Comparison of ENCODE assay signal across 24 cellular contexts in the genomic region with DNA sequence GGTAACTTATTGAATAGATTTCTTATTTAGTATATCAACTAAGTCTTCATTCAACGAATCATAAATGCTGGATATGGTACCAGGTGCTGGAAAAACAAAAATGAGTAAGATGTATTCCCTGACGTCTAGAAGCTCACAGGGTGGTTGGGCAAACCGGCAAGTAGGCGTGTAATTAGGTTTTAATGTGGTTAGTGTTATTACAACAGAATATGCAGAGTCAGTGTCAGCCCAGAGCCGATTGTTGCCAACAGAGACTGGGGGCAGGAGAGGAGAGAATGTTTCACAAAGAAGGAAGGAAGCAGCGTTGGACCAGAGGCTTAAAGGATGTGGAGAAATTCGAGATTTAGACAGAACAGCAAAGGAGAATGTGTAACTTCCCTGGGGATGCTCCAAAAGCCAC.
A peak's percentile ranks its signal among the peaks of the same experiment; 100 is the strongest.
DNase-seq lines count a peak whose midpoint lies in the region; ATAC-seq and TF ChIP-seq lines count a peak whose summit lies in the region.
"Had no signal": no experiment of that assay in that cellular context is flagged by ENCODE, and none has a peak within 500 bp of the region (broad histone marks: within the 10 kb centered on the region; RNA-seq: fewer than 3 reads in every experiment).

No MANE protein-coding gene starts in this region.

- no peaks in the 10 kb centered on the region for H3K4me1 ChIP-seq in H9 (ENCODE audit: insufficient read depth, low read length)
- H3K4me1 ChIP-seq: A549, sigmoid colon had no signal

- H3K27me3 Mint-ChIP-seq in H9 (ENCODE audit: low read depth) = no peaks in the 10 kb centered on the region; the same call in 1 of the 2 replicates
- H3K27me3 Mint-ChIP-seq: activated CD4-positive, alpha-beta memory T cell treated with anti-CD3 and anti-CD28 coated beads, Interleukin-2, amount 10 ng/mL, durations not matched to agents 7 days and 5 days; CD4-positive, alpha-beta memory T cell had no signal

- H3K23me2 ChIP-seq in H9 (ENCODE audit: insufficient read length, low read depth, low read length, poor library complexity, severe bottlenecking) = no peaks in the 10 kb centered on the region

- H3K4ac ChIP-seq in H9 (ENCODE audit: low read depth, low read length) = no peak overlapping the region

- no peaks in the 10 kb centered on the region for H4K20me1 ChIP-seq in H9 (ENCODE audit: control insufficient read depth, insufficient read depth, insufficient read length)

- H3K9me3 ChIP-seq in H9 (ENCODE audit: control insufficient read depth, low read depth, low read length) = no peaks in the 10 kb centered on the region
- H3K9me3 ChIP-seq: A549, sigmoid colon had no signal

- no peak overlapping the region for H3K56ac ChIP-seq in H9 (ENCODE audit: insufficient read length, low read depth, low read length)

- no peaks in the 10 kb centered on the region for H3K27me3 ChIP-seq in H9 (ENCODE audit: insufficient read depth, low read length)
- H3K27me3 ChIP-seq: hepatocyte, sigmoid colon had no signal

- no peaks in the 10 kb centered on the region for H3K79me2 ChIP-seq in H9 (ENCODE audit: insufficient read depth, low read length)
- H3K79me2 ChIP-seq: hepatocyte had no signal

- H3K18ac ChIP-seq in H9 (ENCODE audit: insufficient read length, low read depth, low read length) = no peak overlapping the region

- no peak overlapping the region for H2AFZ ChIP-seq in H9 (ENCODE audit: low read length)
- H2AFZ ChIP-seq: hepatocyte had no signal

- H2BK12ac ChIP-seq in H9 (ENCODE audit: insufficient read length, low read depth, low read length) = no peak overlapping the region

- no peak overlapping the region for H2BK20ac ChIP-seq in H9 (ENCODE audit: low read depth, low read length, poor library complexity, severe bottlenecking)

- no peaks in the 10 kb centered on the region for H3K79me1 ChIP-seq in H9 (ENCODE audit: insufficient read depth, low read depth, low read length, poor library complexity, severe bottlenecking)

- H3K23ac ChIP-seq in H9 (ENCODE audit: insufficient read length, low read depth, low read length) = no peak overlapping the region

- peaks cover 9 to 12% (median 10%) of the 10 kb centered on the region in 3 experiments for H3K36me3 Mint-ChIP-seq in H9 (ENCODE audit: insufficient read depth in 1 of 3, low read depth in 3 of 3)
- H3K36me3 Mint-ChIP-seq: CD4-positive, alpha-beta memory T cell had no signal

- ATAC-seq in HG03045 (IDR thresholded peaks at IDR 0.05; ENCODE audit: unreplicated experiment) = no peak
- ATAC-seq: A549, SK-N-SH treated with all-trans-retinoic acid at 6 μM for 48 hours had no signal

- H3T11ph ChIP-seq in H9 (ENCODE audit: low read length) = no peak overlapping the region

- DNase-seq in AG08395 (ENCODE audit: low spot score) (peak; percentile 44), H9 (no peak), SW480 (ENCODE audit: low spot score) (peak; percentile 14), fibroblast of mammary gland (ENCODE audit: low read depth) (peak; percentile 73), NCI-H2029 (lab: John Stamatoyannopoulos, UW) (no peak), NCI-H2171 (lab: John Stamatoyannopoulos, UW) (no peak), anterior cingulate cortex (lab: John Stamatoyannopoulos, UW) (no peak)
- DNase-seq: activated CD4-positive, alpha-beta memory T cell treated with anti-CD3 and anti-CD28 coated beads, Interleukin-2, amount 10 ng/mL, durations not matched to agents 7 days and 5 days; activated effector memory CD4-positive, alpha-beta T cell treated with anti-CD3 and anti-CD28 coated beads, Interleukin-2, amount 50 U/mL, for 16 hours; activated T-cell treated with anti-CD3 and anti-CD28 coated beads for 4 hours; CD4-positive, alpha-beta memory T cell; dermis blood vessel endothelial cell; DMS53; foreskin fibroblast; NCI-H510A; sigmoid colon; substantia nigra; T-helper 9 cell had no signal

- H2BK120ac ChIP-seq in H9 (ENCODE audit: low read depth, low read length, poor library complexity, severe bottlenecking) = no peak overlapping the region

- no peak overlapping the region for H2BK15ac ChIP-seq in H9 (ENCODE audit: low read depth, low read length)

- no peak overlapping the region for H3K4me3 Mint-ChIP-seq in H9
- H3K4me3 Mint-ChIP-seq: activated CD4-positive, alpha-beta memory T cell treated with anti-CD3 and anti-CD28 coated beads, Interleukin-2, amount 10 ng/mL, durations not matched to agents 7 days and 5 days; CD4-positive, alpha-beta memory T cell had no signal

- peak overlapping the region in 2 of 3 experiments; percentile 13 to 44; a peak in 2 of 7 replicates for H3K27ac Mint-ChIP-seq in H9
- H3K27ac Mint-ChIP-seq: activated CD4-positive, alpha-beta memory T cell treated with anti-CD3 and anti-CD28 coated beads, Interleukin-2, amount 10 ng/mL, durations not matched to agents 7 days and 5 days; CD4-positive, alpha-beta memory T cell had no signal

- H3K4me1 Mint-ChIP-seq in H9 = peaks cover 7 to 13% of the 10 kb centered on the region in 2 experiments
- H3K4me1 Mint-ChIP-seq: activated CD4-positive, alpha-beta memory T cell treated with anti-CD3 and anti-CD28 coated beads, Interleukin-2, amount 10 ng/mL, durations not matched to agents 7 days and 5 days; CD4-positive, alpha-beta memory T cell had no signal

- no peak overlapping the region for H3K4me3 ChIP-seq in fibroblast of mammary gland (ENCODE audit: control insufficient read depth, low read depth, low read length)
- H3K4me3 ChIP-seq: A549, hepatocyte, sigmoid colon had no signal

- no peak overlapping the region for H3K14ac ChIP-seq in H9 (ENCODE audit: insufficient read depth, low read length)

- no peak overlapping the region for H4K91ac ChIP-seq in H9 (ENCODE audit: insufficient read length, low read depth, low read length)

- no peak overlapping the region for H2BK5ac ChIP-seq in H9 (ENCODE audit: insufficient read length, low read length)

- no peak overlapping the region for H3K4me2 ChIP-seq in H9 (ENCODE audit: insufficient read depth, insufficient read length, low read length)
- H3K4me2 ChIP-seq: A549, hepatocyte had no signal

- WGBS in H9 (ENCODE audit: extremely low coverage, insufficient read length, low lambda C conversion rate) = no CpG with 5 or more reads among the region's 7 CpGs

- no peak overlapping the region for H3K27ac ChIP-seq in H9 (ENCODE audit: insufficient read length, low read depth, low read length)
- H3K27ac ChIP-seq: A549, hepatocyte, HL-60, RWPE1, sigmoid colon had no signal

- no peak overlapping the region for H4K5ac ChIP-seq in H9 (ENCODE audit: insufficient read length, low read depth, low read length)

- TF ChIP-seq CTCF in H9 (conservative IDR thresholded peaks at IDR 0.05) = no peak
- TF ChIP-seq CTCF in fibroblast of mammary gland (conservative IDR thresholded peaks at IDR 0.05; ENCODE audit: control insufficient read depth, insufficient read depth, low read depth, low read length) = no peak

- no peak overlapping the region for H3K9ac ChIP-seq in H9 (ENCODE audit: extremely low read depth, insufficient read length, low read length)

- H3K9me3 Mint-ChIP-seq in H9 = peaks cover 8% of the 10 kb centered on the region in 2 experiments; a peak in 4 of 5 replicates

- no peak overlapping the region for H2AK5ac ChIP-seq in H9 (ENCODE audit: insufficient read length, low read length)

- H4K8ac ChIP-seq in H9 (replicated peaks; ENCODE audit: insufficient read length, low read depth, low read length) = no peak overlapping the region

Comparison
In these comparisons a context has a peak if more than half of its experiments do, and no peak if none do; other contexts are left out.
1. DNase-seq: peak in AG08395 (single experiment), SW480 (single experiment) and fibroblast of mammary gland (single experiment); none in H9 (single experiment), NCI-H2029 (single experiment), NCI-H2171 (single experiment) and anterior cingulate cortex (0 of 58).